In genomic region chr2:176432439-176432838, GRCh38 we compare ENCODE assay signal across 19 cellular contexts.
DNase-seq lines count a peak whose midpoint lies in the region; ATAC-seq, FAIRE-seq and TF ChIP-seq lines count a peak whose summit lies in the region.
"Had no signal": no experiment of that assay in that cellular context is flagged by ENCODE, and none has a peak within 500 bp of the region (broad histone marks: within the 10 kb centered on the region; RNA-seq: fewer than 3 reads in every experiment).

No MANE protein-coding gene starts in this region.

- H3K27ac ChIP-seq in RWPE1: no peak overlapping the region
- H3K27ac ChIP-seq in endothelial cell of umbilical vein (ENCODE audit: insufficient read depth, low read depth, low read length): no peak overlapping the region
- no peak overlapping the region for H3K27ac ChIP-seq in body of pancreas
- H3K27ac ChIP-seq: C4-2B, SJSA1 had no signal

- H3K9me3 ChIP-seq in endothelial cell of umbilical vein (replicated peaks; ENCODE audit: control insufficient read depth, insufficient read depth, low read length) (no peaks in the 10 kb centered on the region), body of pancreas (no peaks in the 10 kb centered on the region)

- TF ChIP-seq POLR2A in endothelial cell of umbilical vein (IDR thresholded peaks at IDR 0.05; ENCODE audit: low read depth, low read length): no peak
- no peak for TF ChIP-seq POLR2A in body of pancreas (IDR thresholded peaks at IDR 0.05)

- H3K4me2 ChIP-seq in endothelial cell of umbilical vein (ENCODE audit: insufficient read depth, low read length): no peak overlapping the region

- dilution Hi-C loops in endothelial cell of umbilical vein (cut with MboI; ENCODE audit: extremely low pct_ligation_motif_present, low sequenced_read_pairs): no loop called here

- no peak overlapping the region for H3K9ac ChIP-seq in endothelial cell of umbilical vein (replicated peaks; ENCODE audit: extremely low read depth, insufficient read depth, low read length)

- H3K36me3 ChIP-seq in endothelial cell of umbilical vein (ENCODE audit: control insufficient read depth in 2 of 2, extremely low read depth in 1 of 2, insufficient read depth in 2 of 2, low read length in 2 of 2) (no peaks in the 10 kb centered on the region), body of pancreas (replicated peaks in 1 of 2; ENCODE audit: insufficient read depth in 1 of 2, low read depth in 2 of 2) (no peaks in the 10 kb centered on the region)
- H3K36me3 ChIP-seq: SJSA1 had no signal

- ATAC-seq in HG03108 (IDR thresholded peaks at IDR 0.05; ENCODE audit: unreplicated experiment) (no peak), body of pancreas (no peak)

- H3K4me3 ChIP-seq in endothelial cell of umbilical vein (replicated peaks in 1 of 3; ENCODE audit: insufficient read depth in 1 of 3, low read depth in 1 of 3, low read length in 3 of 3) (no peak overlapping the region), body of pancreas (no peak overlapping the region)
- H3K4me3 ChIP-seq: SJSA1 had no signal

- DNase-seq in HCEC 1CT: peak; percentile 68
- DNase-seq in RWPE1 (ENCODE audit: low spot score): peak; percentile 5
- peak; percentile 12 for DNase-seq in endothelial cell of umbilical vein (ENCODE audit: low read depth, low spot score)
- peak; percentile 36 for DNase-seq in iris pigment epithelial cell (ENCODE audit: low read depth)
- DNase-seq in activated naive CD4-positive, alpha-beta T cell (lab: John Stamatoyannopoulos, UW): no peak
- no peak for DNase-seq in body of pancreas
- DNase-seq: AML-193, DMS79 treated with DMSO at 0.1 percent for 48 hours, H9, KBM-7, NCI-H1417, NCI-H187, NCI-H2227 treated with DMSO at 0.1 percent for 48 hours, NCI-H510A treated with DMSO at 0.1 percent for 48 hours, NCI-H82 had no signal

- no peaks in the 10 kb centered on the region for H3K27me3 ChIP-seq in endothelial cell of umbilical vein (ENCODE audit: control insufficient read depth in 2 of 2, insufficient read depth in 2 of 2, low read length in 2 of 2)
- H3K27me3 ChIP-seq in body of pancreas: no peaks in the 10 kb centered on the region
- H3K27me3 ChIP-seq: SJSA1 had no signal

- H3K9me1 ChIP-seq in endothelial cell of umbilical vein (replicated peaks; ENCODE audit: control insufficient read depth, extremely low read depth, insufficient read depth, low read length): no peaks in the 10 kb centered on the region

- no peak for FAIRE-seq in endothelial cell of umbilical vein (lab: Jason Lieb, UNC)
- FAIRE-seq: D721Med had no signal

- BruUV-seq in endothelial cell of umbilical vein (replicated peaks; lab: Mats Ljungman, UMichigan): no TSS peak

- no peaks in the 10 kb centered on the region for H4K20me1 ChIP-seq in endothelial cell of umbilical vein (replicated peaks; ENCODE audit: control insufficient read depth, extremely low read depth, insufficient read depth, low read length)

- intact Hi-C loops in endothelial cell of umbilical vein (cut with micrococcal nuclease) (no loop called here), body of pancreas (cut with DNase I) (no loop called here)

- H2AFZ ChIP-seq in endothelial cell of umbilical vein (ENCODE audit: low read depth, low read length): no peak overlapping the region

- H3K79me2 ChIP-seq in endothelial cell of umbilical vein (ENCODE audit: control insufficient read depth, insufficient read depth, low read length): no peaks in the 10 kb centered on the region

- WGBS in body of pancreas, 2 donors: 54 to 55% methylated on average over 2 of the region's 2 CpGs

- CTCF ChIA-PET in RWPE1 (lab: Yijun Ruan, JAX): interaction anchor here (0.7 kb wide), 1 partner anchor 42 kb away, joined by 3 read pairs; no protein-coding TSS in a partner anchor
- CTCF ChIA-PET in endothelial cell of umbilical vein (lab: Charles Lee): no interaction called here

- H3K4me1 ChIP-seq in endothelial cell of umbilical vein (ENCODE audit: control insufficient read depth, extremely low read depth, insufficient read depth, low read length) (no peaks in the 10 kb centered on the region), body of pancreas (no peaks in the 10 kb centered on the region)

- no peak for TF ChIP-seq CTCF in RWPE1 (conservative IDR thresholded peaks at IDR 0.05; ENCODE audit: low read depth)
- TF ChIP-seq CTCF in endothelial cell of umbilical vein (IDR thresholded peaks at IDR 0.05; ENCODE audit: extremely low read depth in 1 of 2, insufficient read depth in 1 of 2, low read depth in 1 of 2, low read length in 2 of 2): no peak
- no peak for TF ChIP-seq CTCF in body of pancreas (IDR thresholded peaks at IDR 0.05)

- POLR2A ChIA-PET in RWPE1 (lab: Yijun Ruan, JAX; ENCODE audit: low non-redundant PET): no interaction called here
- POLR2A ChIA-PET in endothelial cell of umbilical vein (lab: Charles Lee): no interaction called here

TF ChIP-seq in endothelial cell of umbilical vein, 7 proteins besides CTCF, POLR2A, EP300 and RAD21:
- peak; percentile 41 for TF ChIP-seq FOS (IDR thresholded peaks at IDR 0.05; ENCODE audit: borderline replicate concordance, insufficient read depth, low read length)
- TF ChIP-seq JUN (IDR thresholded peaks at IDR 0.05; ENCODE audit: borderline replicate concordance, insufficient read depth, insufficient read length, low read depth): peak; percentile 12
- TF ChIP-seq GATA2 (IDR thresholded peaks at IDR 0.05; ENCODE audit: insufficient read depth, insufficient read length, low read depth, low read length): no peak
- TF ChIP-seq MAX (IDR thresholded peaks at IDR 0.05; ENCODE audit: insufficient read depth, insufficient read length): no peak
- TF ChIP-seq EZH2 (IDR thresholded peaks at IDR 0.05; ENCODE audit: borderline replicate concordance, low read depth, low read length, severe bottlenecking): no peak
- TF ChIP-seq POLR2AphosphoS5 (IDR thresholded peaks at IDR 0.05; ENCODE audit: insufficient read depth, low read depth, low read length): no peak
- no peak for TF ChIP-seq MYC (IDR thresholded peaks at IDR 0.05; ENCODE audit: low read depth, low read length)

Comparison
In these comparisons a context has a peak if more than half of its experiments do, and no peak if none do; other contexts are left out.
1. DNase-seq: peak in HCEC 1CT (single experiment), RWPE1 (single experiment), endothelial cell of umbilical vein (single experiment) and iris pigment epithelial cell (single experiment); none in activated naive CD4-positive, alpha-beta T cell (0 of 4) and body of pancreas (0 of 4).